In the genomic region with DNA sequence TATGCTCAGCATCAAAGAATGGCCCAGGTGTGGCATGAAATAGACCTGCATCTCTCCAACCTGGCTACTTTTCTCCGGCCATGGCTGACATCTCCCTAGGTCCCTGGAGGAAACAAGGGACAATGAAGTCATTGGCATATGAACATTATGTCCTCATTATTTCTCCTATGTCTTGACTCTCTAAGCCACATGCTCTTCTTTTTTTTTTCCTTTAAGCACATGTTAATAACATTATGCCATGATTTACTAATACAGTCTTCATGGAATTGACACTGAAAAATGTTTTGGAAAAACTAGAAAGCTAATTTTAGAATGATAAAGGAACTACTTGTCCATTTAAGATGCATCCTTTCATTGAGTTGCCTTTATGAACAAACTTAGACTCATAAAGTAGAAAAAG, we compare ENCODE assay signal across 28 cellular contexts.
"Had no signal": no experiment of that assay in that cellular context is flagged by ENCODE, and none has a peak within 500 bp of the region (broad histone marks: within the 10 kb centered on the region; RNA-seq: fewer than 3 reads in every experiment).

No MANE protein-coding gene starts in this region.

- H3K27ac ChIP-seq: colonic mucosa, coronary artery, dorsolateral prefrontal cortex, epithelial cell of prostate, esophagus muscularis mucosa, esophagus squamous epithelium, foreskin keratinocyte, gastrocnemius medialis, gastroesophageal sphincter, heart left ventricle had no signal

- H3K9me3 ChIP-seq: colonic mucosa, esophagus muscularis mucosa, esophagus squamous epithelium, gastrocnemius medialis, gastroesophageal sphincter, heart left ventricle had no signal

- H3K4me3 Mint-ChIP-seq: dendritic cell treated with granulocyte-macrophage colony-stimulating factor and Interleukin-4, amounts not matched to agents 40 ng/mL and 50 ng/mL, for 4 days; effector memory CD8-positive, alpha-beta T cell; endodermal cell had no signal

- H3K27me3 ChIP-seq: colonic mucosa, esophagus muscularis mucosa, esophagus squamous epithelium, foreskin keratinocyte, gastrocnemius medialis, gastroesophageal sphincter, heart left ventricle had no signal

- H3K4me1 ChIP-seq: colonic mucosa, esophagus squamous epithelium, foreskin keratinocyte, gastrocnemius medialis, gastroesophageal sphincter had no signal

- FAIRE-seq: colon, endometrium, endothelial cell of umbilical vein, frontal cortex had no signal

- H3K4me3 ChIP-seq: colonic mucosa, coronary artery, dorsolateral prefrontal cortex, esophagus muscularis mucosa, esophagus squamous epithelium, gastrocnemius medialis, gastroesophageal sphincter, heart left ventricle had no signal

- H3K9me3 Mint-ChIP-seq: dendritic cell treated with granulocyte-macrophage colony-stimulating factor and Interleukin-4, amounts not matched to agents 40 ng/mL and 50 ng/mL, for 4 days; endodermal cell had no signal

- ATAC-seq: effector memory CD8-positive, alpha-beta T cell; esophagus mucosa; foreskin keratinocyte; gastrocnemius medialis; gastroesophageal sphincter; heart left ventricle had no signal

- H3K27me3 Mint-ChIP-seq: dendritic cell treated with granulocyte-macrophage colony-stimulating factor and Interleukin-4, amounts not matched to agents 40 ng/mL and 50 ng/mL, for 4 days; effector memory CD8-positive, alpha-beta T cell had no signal

- H3K36me3 ChIP-seq: colonic mucosa, esophagus muscularis mucosa, esophagus squamous epithelium, gastrocnemius medialis, gastroesophageal sphincter, heart left ventricle had no signal

- H3K27ac Mint-ChIP-seq: dendritic cell treated with granulocyte-macrophage colony-stimulating factor and Interleukin-4, amounts not matched to agents 40 ng/mL and 50 ng/mL, for 4 days; effector memory CD8-positive, alpha-beta T cell; endodermal cell had no signal

- DNase-seq: colonic mucosa; cortex of kidney; dermis blood vessel endothelial cell; dorsolateral prefrontal cortex; effector CD4-positive, alpha-beta T cell; effector CD8-positive, alpha-beta T cell; effector memory CD4-positive, alpha-beta T cell; effector memory CD8-positive, alpha-beta T cell; endodermal cell; erythroblast; esophagus squamous epithelium; foreskin fibroblast; foreskin keratinocyte; foreskin melanocyte; gastrocnemius medialis; glutamatergic neuron; head of caudate nucleus; heart left ventricle had no signal
